Comparison of ENCODE assay signal across 1 cellular context in the genomic region with DNA sequence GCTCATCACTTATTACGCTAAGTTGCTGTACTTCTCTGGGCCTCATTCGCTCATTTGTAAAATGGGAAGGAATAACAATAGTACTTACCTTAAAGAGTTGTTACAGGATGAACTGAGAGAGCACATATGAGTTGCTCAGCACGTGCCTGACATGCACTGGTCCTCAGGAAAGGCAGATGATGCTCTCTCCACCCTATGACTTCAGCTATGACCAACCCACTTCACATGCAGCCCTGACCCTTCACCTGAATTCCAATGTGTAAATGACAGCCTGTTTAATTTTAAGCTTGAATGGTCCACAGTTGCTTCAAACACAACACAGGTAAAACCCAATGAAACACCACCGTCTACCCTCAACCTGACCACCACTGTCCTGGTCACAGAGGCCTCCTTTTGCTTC.
A peak's percentile ranks its signal among the peaks of the same experiment; 100 is the strongest.
TF ChIP-seq lines count a peak whose summit lies in the region.

No MANE protein-coding gene starts in this region.

TF ChIP-seq in HCT116, 20 proteins besides CTCF, POLR2A, EP300 and RAD21 (continued from another document):
- TF ChIP-seq EZH2phosphoT487 (IDR thresholded peaks at IDR 0.05; ENCODE audit: borderline replicate concordance) (no peak), SIN3A (IDR thresholded peaks at IDR 0.05; ENCODE audit: low read depth) (no peak), SRF (IDR thresholded peaks at IDR 0.05; ENCODE audit: low read depth) (no peak), EZH2 (IDR thresholded peaks at IDR 0.05) (no peak)
- TF ChIP-seq, protein P1, sequence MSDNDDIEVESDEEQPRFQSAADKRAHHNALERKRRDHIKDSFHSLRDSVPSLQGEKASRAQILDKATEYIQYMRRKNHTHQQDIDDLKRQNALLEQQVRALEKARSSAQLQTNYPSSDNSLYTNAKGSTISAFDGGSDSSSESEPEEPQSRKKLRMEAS (IDR thresholded peaks at IDR 0.05): peak; percentile 85
- TF ChIP-seq, protein P2, sequence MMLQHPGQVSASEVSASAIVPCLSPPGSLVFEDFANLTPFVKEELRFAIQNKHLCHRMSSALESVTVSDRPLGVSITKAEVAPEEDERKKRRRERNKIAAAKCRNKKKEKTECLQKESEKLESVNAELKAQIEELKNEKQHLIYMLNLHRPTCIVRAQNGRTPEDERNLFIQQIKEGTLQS (IDR thresholded peaks at IDR 0.05): no peak
- TF ChIP-seq, protein P3, sequence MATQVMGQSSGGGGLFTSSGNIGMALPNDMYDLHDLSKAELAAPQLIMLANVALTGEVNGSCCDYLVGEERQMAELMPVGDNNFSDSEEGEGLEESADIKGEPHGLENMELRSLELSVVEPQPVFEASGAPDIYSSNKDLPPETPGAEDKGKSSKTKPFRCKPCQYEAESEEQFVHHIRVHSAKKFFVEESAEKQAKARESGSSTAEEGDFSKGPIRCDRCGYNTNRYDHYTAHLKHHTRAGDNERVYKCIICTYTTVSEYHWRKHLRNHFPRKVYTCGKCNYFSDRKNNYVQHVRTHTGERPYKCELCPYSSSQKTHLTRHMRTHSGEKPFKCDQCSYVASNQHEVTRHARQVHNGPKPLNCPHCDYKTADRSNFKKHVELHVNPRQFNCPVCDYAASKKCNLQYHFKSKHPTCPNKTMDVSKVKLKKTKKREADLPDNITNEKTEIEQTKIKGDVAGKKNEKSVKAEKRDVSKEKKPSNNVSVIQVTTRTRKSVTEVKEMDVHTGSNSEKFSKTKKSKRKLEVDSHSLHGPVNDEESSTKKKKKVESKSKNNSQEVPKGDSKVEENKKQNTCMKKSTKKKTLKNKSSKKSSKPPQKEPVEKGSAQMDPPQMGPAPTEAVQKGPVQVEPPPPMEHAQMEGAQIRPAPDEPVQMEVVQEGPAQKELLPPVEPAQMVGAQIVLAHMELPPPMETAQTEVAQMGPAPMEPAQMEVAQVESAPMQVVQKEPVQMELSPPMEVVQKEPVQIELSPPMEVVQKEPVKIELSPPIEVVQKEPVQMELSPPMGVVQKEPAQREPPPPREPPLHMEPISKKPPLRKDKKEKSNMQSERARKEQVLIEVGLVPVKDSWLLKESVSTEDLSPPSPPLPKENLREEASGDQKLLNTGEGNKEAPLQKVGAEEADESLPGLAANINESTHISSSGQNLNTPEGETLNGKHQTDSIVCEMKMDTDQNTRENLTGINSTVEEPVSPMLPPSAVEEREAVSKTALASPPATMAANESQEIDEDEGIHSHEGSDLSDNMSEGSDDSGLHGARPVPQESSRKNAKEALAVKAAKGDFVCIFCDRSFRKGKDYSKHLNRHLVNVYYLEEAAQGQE (IDR thresholded peaks at IDR 0.05; ENCODE audit: low read depth): no peak
